ENCODE assay signal across 7 cellular contexts in the genomic region with DNA sequence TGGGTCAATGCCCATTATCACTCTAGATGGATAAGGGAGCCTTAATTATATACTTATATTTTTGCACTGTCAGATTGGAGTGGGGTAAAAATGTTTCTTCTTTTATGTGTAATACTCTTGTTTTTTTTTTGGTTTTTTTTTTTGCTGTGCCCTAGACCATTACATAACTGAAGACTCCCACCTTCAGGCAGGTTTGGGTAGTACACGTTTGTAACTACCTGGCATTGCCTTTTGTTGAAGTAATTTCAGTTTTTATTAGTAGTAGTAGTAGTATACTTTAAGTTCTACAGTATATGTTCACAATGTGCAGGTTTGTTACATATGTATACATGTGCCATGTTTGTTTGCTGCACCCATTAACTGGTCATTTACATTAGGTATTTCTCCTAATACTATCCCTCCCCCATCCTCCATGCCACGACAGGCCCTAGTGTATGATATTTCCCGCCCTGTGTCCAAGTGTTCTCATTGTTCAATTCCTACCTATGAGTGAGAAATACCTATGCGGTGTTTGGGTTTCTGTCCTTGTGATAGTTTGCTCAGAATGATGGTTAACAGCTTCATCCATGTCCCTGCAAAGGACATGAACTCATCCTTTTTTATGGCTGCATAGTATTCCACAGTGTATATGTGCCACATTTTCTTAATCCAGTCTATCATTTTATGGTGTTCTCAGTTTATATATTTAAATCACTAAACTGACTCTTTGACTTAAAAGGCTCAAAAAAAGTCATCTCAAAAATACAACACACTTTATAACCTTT.
DNase-seq lines count a peak whose midpoint lies in the region; ATAC-seq and TF ChIP-seq lines count a peak whose summit lies in the region.
"Not testable (repeated sequence)": the region's sequence is repeated elsewhere in the genome, so short reads cannot be mapped to it uniquely, and the experiment has no call there.

No MANE protein-coding gene starts in this region.

- H3K9me3 ChIP-seq in DND-41 (ENCODE audit: insufficient read depth, low read length, severe bottlenecking); OCI-LY1 (ENCODE audit: low read length); trophoblast cell (ENCODE audit: insufficient read depth, low read depth, low read length): not testable (repeated sequence)

- ATAC-seq in DND-41 (ENCODE audit: insufficient read depth, low read depth) = not testable (repeated sequence)

- H3K4me3 ChIP-seq in DND-41 (ENCODE audit: low read depth in 1 of 2, low read length in 2 of 2); Jurkat, Clone E6-1 (ENCODE audit: low read length); OCI-LY1 (ENCODE audit: low read depth, low read length, poor library complexity, severe bottlenecking); trophoblast cell (ENCODE audit: low read depth, low read length): not testable (repeated sequence)

- not testable (repeated sequence) for H3K27ac ChIP-seq in DND-41 (ENCODE audit: low read length); OCI-LY1 (ENCODE audit: low read depth, low read length, poor library complexity, severe bottlenecking); trophoblast cell (ENCODE audit: low read depth, low read length)

- not testable (repeated sequence) for H4K91ac ChIP-seq in trophoblast cell (ENCODE audit: low read depth, low read length)

- H2BK12ac ChIP-seq in trophoblast cell (ENCODE audit: low read length) = not testable (repeated sequence)

- TF ChIP-seq CTCF in DND-41 (IDR thresholded peaks at IDR 0.05; ENCODE audit: borderline replicate concordance, extremely low read depth, low read length, poor library complexity, severe bottlenecking) = peak; percentile 53
- TF ChIP-seq CTCF in OCI-LY1 (IDR thresholded peaks at IDR 0.05; ENCODE audit: low read length) = peak; percentile 41

- H3K14ac ChIP-seq in trophoblast cell (ENCODE audit: low read length) = not testable (repeated sequence)

- not testable (repeated sequence) for H4K8ac ChIP-seq in trophoblast cell (ENCODE audit: low read depth, low read length)

- not testable (repeated sequence) for H3K79me2 ChIP-seq in DND-41 (ENCODE audit: insufficient read depth, low read length); OCI-LY1 (ENCODE audit: insufficient read depth, low read length); trophoblast cell (ENCODE audit: control insufficient read depth, insufficient read depth, low read length, poor library complexity)

- not testable (repeated sequence) for H3K36me3 ChIP-seq in DND-41 (ENCODE audit: insufficient read depth, low read length); OCI-LY1 (ENCODE audit: insufficient read depth, low read length); trophoblast cell (ENCODE audit: control insufficient read depth in 1 of 2, insufficient read depth in 2 of 2, low read length in 2 of 2)

- not testable (repeated sequence) for H3K23ac ChIP-seq in trophoblast cell (ENCODE audit: low read length)

- no CpG with 5 or more reads among the region's 4 CpGs for WGBS in trophoblast cell (ENCODE audit: extremely low coverage, insufficient coverage, insufficient read length)

- not testable (repeated sequence) for H3K9me2 ChIP-seq in OCI-LY1 (ENCODE audit: low read depth, low read length)

- not testable (repeated sequence) for H2BK5ac ChIP-seq in trophoblast cell (ENCODE audit: low read depth, low read length, poor library complexity)

- not testable (repeated sequence) for H2AK5ac ChIP-seq in trophoblast cell (ENCODE audit: low read length)

- H4K20me1 ChIP-seq in DND-41 (ENCODE audit: insufficient read depth, low read length); OCI-LY1 (ENCODE audit: insufficient read depth, low read length): not testable (repeated sequence)

- not testable (repeated sequence) for H3F3A ChIP-seq in OCI-LY1 (ENCODE audit: insufficient read depth, low read length)

- not testable (repeated sequence) for H3K4ac ChIP-seq in trophoblast cell (ENCODE audit: low read depth, low read length)

- H3K4me2 ChIP-seq in DND-41 (ENCODE audit: insufficient read depth, low read length); OCI-LY1 (ENCODE audit: low read length); trophoblast cell (ENCODE audit: low read length): not testable (repeated sequence)

- not testable (repeated sequence) for H3K9ac ChIP-seq in DND-41 (ENCODE audit: low read depth, low read length); OCI-LY1 (ENCODE audit: low read length); trophoblast cell (ENCODE audit: low read length)

- H2BK120ac ChIP-seq in trophoblast cell (ENCODE audit: insufficient read depth, low read length, poor library complexity) = not testable (repeated sequence)

- H3K79me1 ChIP-seq in trophoblast cell (ENCODE audit: low read length) = not testable (repeated sequence)

- not testable (repeated sequence) for H3K18ac ChIP-seq in trophoblast cell (ENCODE audit: low read length)

- peak; percentile 42 for DNase-seq in DND-41
- DNase-seq in Jurkat, Clone E6-1 (ENCODE audit: low read depth, low spot score) = peak; percentile 44
- DNase-seq in activated CD4-positive, CD25-positive, alpha-beta regulatory T cell treated with anti-CD3 and anti-CD28 coated beads, Interleukin-2, amount 50 U/mL, for 16 hours (ENCODE audit: low read depth, low spot score) = peak; percentile 16
- DNase-seq in amniotic epithelial cell (ENCODE audit: low read depth) = peak; percentile 32
- peak; percentile 28 for DNase-seq in germinal center (ENCODE audit: low spot score)
- peak; percentile 40 to 71 for DNase-seq in trophoblast cell

- H3K27me3 ChIP-seq in DND-41 (ENCODE audit: insufficient read depth, low read length, poor library complexity); OCI-LY1 (ENCODE audit: insufficient read depth, low read length); trophoblast cell (ENCODE audit: insufficient read depth, low read length): not testable (repeated sequence)

- not testable (repeated sequence) for H2AFZ ChIP-seq in DND-41 (ENCODE audit: low read depth, low read length); OCI-LY1 (ENCODE audit: low read length); trophoblast cell (ENCODE audit: insufficient read depth, low read length, poor library complexity)

- not testable (repeated sequence) for H4K12ac ChIP-seq in trophoblast cell (ENCODE audit: low read depth, low read length)

- not testable (repeated sequence) for H3K4me1 ChIP-seq in DND-41 (ENCODE audit: insufficient read depth, low read length); OCI-LY1 (ENCODE audit: insufficient read depth, low read length, severe bottlenecking); trophoblast cell (ENCODE audit: control insufficient read depth in 1 of 2, insufficient read depth in 2 of 2, low read length in 2 of 2)
